9 cellular contexts compared by ENCODE assay signal in the genomic region with DNA sequence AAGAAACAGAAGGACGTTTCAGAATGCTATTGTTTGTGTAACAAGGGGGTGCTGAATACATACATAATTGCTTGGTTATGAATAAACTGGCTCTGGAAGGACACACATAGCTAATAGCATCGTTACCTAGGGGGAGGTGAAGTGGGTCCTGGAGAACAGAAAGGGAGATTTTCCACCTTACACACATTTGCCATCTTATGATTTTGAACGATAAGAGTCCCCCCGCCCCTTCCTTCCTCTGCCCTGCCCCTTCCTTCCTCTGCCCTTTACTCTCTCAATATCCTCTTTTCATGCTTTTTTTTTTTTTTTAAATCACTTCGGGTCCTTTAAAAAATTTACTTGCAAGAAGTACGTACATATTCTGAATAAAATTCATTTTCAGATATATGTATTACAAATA. TPM values are rescaled to one million over a fixed set of nuclear protein-coding genes. Genes with fewer than 3 reads are reported as not detected.
DNase-seq lines count a peak whose midpoint lies in the region; ATAC-seq and TF ChIP-seq lines count a peak whose summit lies in the region.
"Had no signal": no experiment of that assay in that cellular context is flagged by ENCODE, and none has a peak within 500 bp of the region (broad histone marks: within the 10 kb centered on the region; RNA-seq: fewer than 3 reads in every experiment).

No MANE protein-coding gene starts in this region.

- H3K4me3 Mint-ChIP-seq in mesothelial cell of epicardium: peak overlapping the region; percentile 91

- H3K36me3 ChIP-seq in upper lobe of left lung (no peaks in the 10 kb centered on the region), mesendoderm (ENCODE audit: control insufficient read depth, insufficient read depth, low read length) (no peaks in the 10 kb centered on the region)
- H3K36me3 ChIP-seq: thoracic aorta had no signal

- H3K23ac ChIP-seq in mesendoderm (ENCODE audit: low read length): no peak overlapping the region

- no peak overlapping the region for H4K8ac ChIP-seq in mesendoderm (ENCODE audit: low read depth, low read length)

- H3K4me2 ChIP-seq in mesendoderm (ENCODE audit: low read length): no peak overlapping the region

- H3K4ac ChIP-seq in mesendoderm (ENCODE audit: low read depth, low read length): no peak overlapping the region

- H3K18ac ChIP-seq in mesendoderm (ENCODE audit: low read length): no peak overlapping the region

- H4K5ac ChIP-seq in mesendoderm (ENCODE audit: low read length): no peak overlapping the region

- H3K27ac Mint-ChIP-seq in mesothelial cell of epicardium: no peak overlapping the region

- DNase-seq in right cardiac atrium: no peak
- DNase-seq in Right ventricle myocardium superior: no peak
- DNase-seq in activated T-cell treated with anti-CD3 and anti-CD28 coated beads for 24 hours (ENCODE audit: low read depth): peak; percentile 32
- no peak for DNase-seq in mesothelial cell of epicardium (ENCODE audit: low spot score in 2 of 2, unreplicated experiment in 2 of 2)
- DNase-seq in upper lobe of left lung: peak in 1 of 2 donors; percentile 39
- DNase-seq in COLO668 (lab: John Stamatoyannopoulos, UW; ENCODE audit: unreplicated experiment): no peak
- DNase-seq in substantia nigra (lab: John Stamatoyannopoulos, UW): no peak
- DNase-seq in mesendoderm: no peak

- no peak overlapping the region for H2BK5ac ChIP-seq in mesendoderm (ENCODE audit: low read length)

- H3K79me1 ChIP-seq in mesendoderm (ENCODE audit: low read length): peaks cover 8% of the 10 kb centered on the region

- peaks cover 16% of the 10 kb centered on the region for H3K4me1 Mint-ChIP-seq in mesothelial cell of epicardium

- H3K36me3 Mint-ChIP-seq in mesothelial cell of epicardium: no peaks in the 10 kb centered on the region

- intact Hi-C loops in right cardiac atrium (cut with DNase I) (loop anchor here (5.0 to 10.0 kb wide), 4 partner anchors 86 to 159 kb away; a partner anchor contains a TSS), Right ventricle myocardium superior (cut with DNase I) (loop anchor here (2.0 to 10.0 kb wide), 3 partner anchors 89 to 326 kb away; a partner anchor contains a TSS)

- peaks cover 27% of the 10 kb centered on the region for H3K27me3 Mint-ChIP-seq in mesothelial cell of epicardium (ENCODE audit: low read depth)

- TF ChIP-seq CTCF in mesothelial cell of epicardium (IDR thresholded peaks at IDR 0.05; ENCODE audit: unreplicated experiment) (no peak), upper lobe of left lung (IDR thresholded peaks at IDR 0.05) (no peak)

- no peak overlapping the region for H2AK5ac ChIP-seq in mesendoderm (ENCODE audit: low read length)

- no peaks in the 10 kb centered on the region for H3K9me3 Mint-ChIP-seq in mesothelial cell of epicardium

- no peaks in the 10 kb centered on the region for H3K9me3 ChIP-seq in right cardiac atrium (ENCODE audit: control insufficient read depth, low read length)
- no peaks in the 10 kb centered on the region for H3K9me3 ChIP-seq in upper lobe of left lung
- H3K9me3 ChIP-seq: thoracic aorta had no signal

- no peak for TF ChIP-seq POLR2A in upper lobe of left lung (IDR thresholded peaks at IDR 0.05)

- H3K27me3 ChIP-seq in right cardiac atrium (ENCODE audit: control insufficient read depth, insufficient read depth): no peaks in the 10 kb centered on the region
- H3K27me3 ChIP-seq in upper lobe of left lung: no peaks in the 10 kb centered on the region
- no peaks in the 10 kb centered on the region for H3K27me3 ChIP-seq in mesendoderm (ENCODE audit: insufficient read depth, low read length, poor library complexity)

- H3K4me3 ChIP-seq in right cardiac atrium (ENCODE audit: low read length) (peak overlapping the region; percentile 48), upper lobe of left lung (peak overlapping the region in 3 of 4 donors; percentile 64 to 82 (median 75)), mesendoderm (ENCODE audit: low read length) (no peak overlapping the region)

- no peak for ATAC-seq in right cardiac atrium
- no peak for ATAC-seq in Right ventricle myocardium superior (ENCODE audit: poor library complexity)
- no peak for ATAC-seq in upper lobe of left lung (ENCODE audit: low FRiP score in 2 of 2)

- no peak overlapping the region for H3K9ac ChIP-seq in mesendoderm (ENCODE audit: low read length)

- H2BK15ac ChIP-seq in mesendoderm (replicated peaks; ENCODE audit: low read depth): no peak overlapping the region

- no peak for TF ChIP-seq EP300 in upper lobe of left lung (IDR thresholded peaks at IDR 0.05)

- 48% methylated on average over 6 of the region's 6 CpGs for WGBS in right cardiac atrium
- 27 to 31% methylated on average over 6 of the region's 6 CpGs for WGBS in upper lobe of left lung, 2 donors
- WGBS in mesendoderm (ENCODE audit: extremely low coverage, insufficient coverage, low lambda C conversion rate): no CpG with 5 or more reads among the region's 6 CpGs

- H2BK120ac ChIP-seq in mesendoderm (ENCODE audit: low read depth, low read length): no peak overlapping the region

- no peak overlapping the region for H3K56ac ChIP-seq in mesendoderm (ENCODE audit: low read length)

- peaks cover 7% of the 10 kb centered on the region for H3K79me2 ChIP-seq in mesendoderm (ENCODE audit: control insufficient read depth, insufficient read depth, low read length)

- H3K4me1 ChIP-seq in right cardiac atrium (ENCODE audit: control insufficient read depth, insufficient read depth, low read length) (no peaks in the 10 kb centered on the region), upper lobe of left lung (peaks cover 12 to 32% (median 19%) of the 10 kb centered on the region in 4 donors), mesendoderm (ENCODE audit: control insufficient read depth, low read depth, low read length) (no peaks in the 10 kb centered on the region)

- H3K27ac ChIP-seq in right cardiac atrium (ENCODE audit: low read length) (no peak overlapping the region), upper lobe of left lung (peak overlapping the region in 3 of 4 donors; percentile 91 to 96 (median 93)), substantia nigra (ENCODE audit: low read depth, low read length, poor library complexity, severe bottlenecking) (no peak overlapping the region), mesendoderm (ENCODE audit: low read depth, low read length) (no peak overlapping the region)
- H3K27ac ChIP-seq: thoracic aorta had no signal

RNA-seq across cellular contexts. Expression of a gene that starts 0.9 kb away (rescaled TPM):
- 10 to 100 TPM; 27.1 to 39.7 (median 30.0) TPM for total RNA-seq in right cardiac atrium
- polyA plus RNA-seq in right cardiac atrium: 37.0 TPM
- 22.4 TPM for total RNA-seq in Right ventricle myocardium superior
- 18.9 to 22.4 TPM (median 19.8 TPM) in 3 replicates for total RNA-seq in mesothelial cell of epicardium
- total RNA-seq in upper lobe of left lung: 10 to 100 TPM; 16.8 to 47.2 (median 30.2) TPM
- polyA plus RNA-seq in mesendoderm (2013, experiment 1 of 2): 28.8 TPM
- 30.4 TPM for polyA plus RNA-seq in mesendoderm (2013, experiment 2 of 2)

Comparison
In these comparisons a context has a peak if more than half of its experiments do, and no peak if none do; other contexts are left out.
1. H3K27ac ChIP-seq: peak in upper lobe of left lung (3 of 4); none in right cardiac atrium (single experiment), substantia nigra (single experiment) and mesendoderm (single experiment).